Comparison of ENCODE assay signal across 8 cellular contexts in the genomic region with DNA sequence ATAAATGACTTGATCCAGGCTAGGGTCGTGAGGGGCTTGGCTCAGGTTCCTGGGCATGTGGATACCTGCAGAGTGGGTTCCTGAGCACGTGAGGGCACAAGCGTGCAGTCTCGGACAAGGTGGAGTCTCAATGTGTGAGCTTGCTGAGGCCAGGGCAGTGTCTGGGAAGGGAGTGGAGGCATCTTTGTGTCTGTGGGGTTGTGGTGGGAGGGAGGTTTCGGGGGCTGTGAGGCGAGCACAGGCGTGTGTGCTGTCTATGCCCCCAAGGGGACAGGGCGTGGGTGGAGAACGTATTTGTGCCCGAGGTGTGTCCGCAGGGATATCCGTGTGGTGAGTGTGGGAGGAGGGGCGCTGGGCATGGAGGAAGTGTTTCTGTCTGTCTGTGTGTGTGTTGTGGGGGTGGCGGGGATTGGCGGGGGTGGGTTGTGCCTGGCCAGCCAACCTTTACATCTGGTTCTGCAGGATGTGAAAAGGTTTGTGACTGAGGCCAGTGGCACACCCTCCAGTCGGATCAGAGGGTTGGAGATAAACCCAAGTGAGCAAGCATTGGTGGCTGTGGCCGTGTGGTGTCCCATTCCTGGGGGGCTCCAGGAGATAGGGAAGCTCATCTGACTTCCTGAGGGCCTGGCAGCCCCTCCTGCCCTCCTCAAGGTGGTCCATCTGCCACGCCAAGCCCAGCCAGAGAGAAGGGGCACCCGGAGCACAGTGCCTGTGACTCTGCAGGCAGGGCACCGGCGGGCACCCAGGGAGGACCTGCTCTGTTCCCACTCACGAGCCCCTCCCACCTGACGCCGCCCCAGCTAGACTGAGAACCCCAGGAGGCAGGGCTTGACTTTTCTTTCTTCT. TPM values are rescaled to one million over a fixed set of nuclear protein-coding genes. Genes with fewer than 3 reads are reported as not detected.
A peak's percentile ranks its signal among the peaks of the same experiment; 100 is the strongest.
DNase-seq lines count a peak whose midpoint lies in the region; TF ChIP-seq lines count a peak whose summit lies in the region.

No MANE protein-coding gene starts in this region.

- H3K4me1 Mint-ChIP-seq in MCF 10A (ENCODE audit: insufficient read depth, unreplicated experiment) (peaks cover 19% of the 10 kb centered on the region), mesothelial cell of epicardium (peaks cover 35% of the 10 kb centered on the region)

- intact Hi-C loops in MCF 10A (cut with micrococcal nuclease), result loop anchor here (5.0 kb wide), 1 partner anchor 37 kb away; no protein-coding TSS in a partner anchor

- H2AFZ ChIP-seq in MM.1S (ENCODE audit: low read length), result peak overlapping the region; percentile 43; the same call in 1 of the 2 replicates

- no peaks in the 10 kb centered on the region for H3K79me2 ChIP-seq in MM.1S (ENCODE audit: low read length)

- no peaks in the 10 kb centered on the region for H3K27me3 Mint-ChIP-seq in MCF 10A (ENCODE audit: insufficient read depth, unreplicated experiment)
- H3K27me3 Mint-ChIP-seq in mesothelial cell of epicardium (ENCODE audit: low read depth), result no peaks in the 10 kb centered on the region

- no peaks in the 10 kb centered on the region for H3K36me3 ChIP-seq in MM.1S (replicated peaks; ENCODE audit: insufficient read depth, low read length)

- no peaks in the 10 kb centered on the region for H3K27me3 ChIP-seq in MM.1S (replicated peaks; ENCODE audit: insufficient read depth, low read length)

- DNase-seq in activated CD4-positive, alpha-beta T cell treated with anti-CD3 and anti-CD28 coated beads for 48 hours, result peak; percentile 33
- no peak for DNase-seq in activated CD4-positive, alpha-beta T cell treated with anti-CD3 and anti-CD28 coated beads, Interleukin-2, amount 50 U/mL, for 1 hour
- no peak for DNase-seq in MM.1S
- peak; percentile 75 for DNase-seq in MCF 10A (ENCODE audit: unreplicated experiment)
- no peak for DNase-seq in mesothelial cell of epicardium (ENCODE audit: low spot score in 2 of 2, unreplicated experiment in 2 of 2)
- no peak for DNase-seq in NCI-H2171 (lab: John Stamatoyannopoulos, UW)
- no peak for DNase-seq in DMS 273 (lab: John Stamatoyannopoulos, UW; ENCODE audit: unreplicated experiment)
- DNase-seq in inferior parietal cortex (ENCODE audit: extremely low spot score), result no peak

- no peak overlapping the region for H3K9ac ChIP-seq in MM.1S (ENCODE audit: low read length)

- H3K36me3 Mint-ChIP-seq in MCF 10A (ENCODE audit: insufficient read depth, unreplicated experiment), result no peaks in the 10 kb centered on the region
- no peaks in the 10 kb centered on the region for H3K36me3 Mint-ChIP-seq in mesothelial cell of epicardium

- H3F3A ChIP-seq in MM.1S (ENCODE audit: insufficient read depth, low read length), result peaks cover 5% of the 10 kb centered on the region

- no peaks in the 10 kb centered on the region for H3K9me3 Mint-ChIP-seq in MCF 10A (ENCODE audit: unreplicated experiment)
- H3K9me3 Mint-ChIP-seq in mesothelial cell of epicardium, result no peaks in the 10 kb centered on the region

- POLR2A ChIA-PET in MCF 10A (lab: Yijun Ruan, JAX), result interaction anchor here (1.0 to 5.0 kb wide), 11 partner anchors 10 to 372 kb away, joined by 3 to 37 read pairs (median 5); a partner anchor contains a TSS

- no peaks in the 10 kb centered on the region for H3K9me2 ChIP-seq in MM.1S (replicated peaks; ENCODE audit: insufficient read depth, low read length)

- CTCF ChIA-PET in MCF 10A (lab: Yijun Ruan, JAX), result interaction anchor here (0.6 to 2.0 kb wide), 7 partner anchors 9 to 316 kb away, joined by 3 to 6 read pairs (median 4); no protein-coding TSS in a partner anchor

- no peak overlapping the region for H3K27ac ChIP-seq in MM.1S (ENCODE audit: low read length)

- H3K9me3 ChIP-seq in MM.1S (replicated peaks; ENCODE audit: insufficient read depth, low read length), result no peaks in the 10 kb centered on the region

- H3K4me3 ChIP-seq in MM.1S (ENCODE audit: low read length), result no peak overlapping the region

- H3K4me1 ChIP-seq in MM.1S (ENCODE audit: low read length), result peaks cover 30% of the 10 kb centered on the region

- no peak for TF ChIP-seq CTCF in MM.1S (IDR thresholded peaks at IDR 0.05; ENCODE audit: low read length)
- no peak for TF ChIP-seq CTCF in MCF 10A (IDR thresholded peaks at IDR 0.05; ENCODE audit: unreplicated experiment)
- no peak for TF ChIP-seq CTCF in mesothelial cell of epicardium (IDR thresholded peaks at IDR 0.05; ENCODE audit: unreplicated experiment)

- H3K27ac Mint-ChIP-seq in MCF 10A (ENCODE audit: low read depth, unreplicated experiment) (peak overlapping the region; percentile 85), mesothelial cell of epicardium (peak overlapping the region; percentile 78)

- BruUV-seq in MCF 10A (replicated peaks; lab: Mats Ljungman, UMichigan), result no TSS peak

- peak overlapping the region; percentile 31 for H3K4me3 Mint-ChIP-seq in MCF 10A (ENCODE audit: unreplicated experiment)
- H3K4me3 Mint-ChIP-seq in mesothelial cell of epicardium, result no peak overlapping the region

- H4K20me1 ChIP-seq in MM.1S (ENCODE audit: insufficient read depth, low read length), result no peaks in the 10 kb centered on the region

- no peak overlapping the region for H3K4me2 ChIP-seq in MM.1S (ENCODE audit: low read depth, low read length)

RNA-seq across cellular contexts. Expression of a gene that starts 57.1 kb away (rescaled TPM):
- 107 and 162 TPM in 2 replicates for total RNA-seq in MCF 10A (2022)
- total RNA-seq in mesothelial cell of epicardium, result 93.6 to 100 TPM (median 98.3 TPM) in 3 replicates

Comparison
In these comparisons a context has a peak if more than half of its experiments do, and no peak if none do; other contexts are left out.
1. DNase-seq: peak in activated CD4-positive, alpha-beta T cell treated with anti-CD3 and anti-CD28 coated beads for 48 hours (single experiment) and MCF 10A (single experiment); none in activated CD4-positive, alpha-beta T cell treated with anti-CD3 and anti-CD28 coated beads, Interleukin-2, amount 50 U/mL, for 1 hour (single experiment), MM.1S (single experiment), mesothelial cell of epicardium (0 of 2), NCI-H2171 (single experiment), DMS 273 (single experiment) and inferior parietal cortex (single experiment).